Comparison of ENCODE assay signal across 3 cellular contexts in the genomic region with DNA sequence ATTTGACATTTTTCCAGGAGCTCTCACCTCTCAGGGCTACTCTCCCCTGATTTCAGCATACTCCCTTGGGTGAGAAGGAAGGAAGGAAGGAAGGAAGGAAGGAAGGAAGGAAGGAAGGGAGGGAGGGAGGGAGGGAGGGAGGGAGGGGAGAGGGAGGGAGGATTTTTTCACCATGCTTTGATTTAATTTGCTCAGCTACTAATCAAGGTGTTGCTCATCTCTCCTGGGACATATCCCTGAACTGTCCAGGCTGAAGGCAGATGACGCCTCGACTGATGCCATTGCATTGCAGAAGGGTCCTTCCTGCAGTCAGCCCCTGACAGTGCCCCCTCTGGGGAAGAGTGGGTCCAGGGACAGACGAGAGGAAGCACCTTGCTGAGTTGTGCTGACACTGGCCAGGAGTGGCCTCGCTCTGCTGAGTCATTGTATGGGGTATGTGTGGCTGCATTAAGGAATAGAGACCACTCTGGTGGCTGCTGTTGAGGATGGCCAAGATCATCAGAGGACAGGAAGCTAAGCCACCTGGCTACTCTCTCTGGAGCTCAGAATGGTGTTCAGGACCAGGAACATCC.
TF ChIP-seq lines count a peak whose summit lies in the region.

No MANE protein-coding gene starts in this region.

TF ChIP-seq in A549, 52 proteins besides CTCF, POLR2A, EP300 and RAD21:
- no peak for TF ChIP-seq CEBPB (IDR thresholded peaks at IDR 0.05)
- TF ChIP-seq MAFK (IDR thresholded peaks at IDR 0.05; ENCODE audit: partially characterized antibody), result peak; percentile 15

TF ChIP-seq in GM23338, 12 proteins besides CTCF, POLR2A, EP300 and RAD21 (continues in another document):
- TF ChIP-seq EZH2 (IDR thresholded peaks at IDR 0.05; ENCODE audit: low read depth, unreplicated experiment) (no peak), EZH2phosphoT487 (IDR thresholded peaks at IDR 0.05; ENCODE audit: unreplicated experiment) (no peak), ZNF331 (CRISPR knock-in tag; IDR thresholded peaks at IDR 0.05; ENCODE audit: low read depth) (no peak), REST (IDR thresholded peaks at IDR 0.05; ENCODE audit: unreplicated experiment) (no peak), CREB1 (CRISPR knock-in tag; IDR thresholded peaks at IDR 0.05; ENCODE audit: low read depth) (no peak), ETS1 (IDR thresholded peaks at IDR 0.05) (no peak), STAT1 (IDR thresholded peaks at IDR 0.05; ENCODE audit: unreplicated experiment) (no peak), NANOG (IDR thresholded peaks at IDR 0.05; ENCODE audit: borderline replicate concordance) (no peak), ZNF114 (CRISPR knock-in tag; IDR thresholded peaks at IDR 0.05) (no peak), JUNB (IDR thresholded peaks at IDR 0.05; ENCODE audit: unreplicated experiment) (no peak)

TF ChIP-seq in H1, 55 proteins besides CTCF, POLR2A, EP300 and RAD21:
- TF ChIP-seq TBP (IDR thresholded peaks at IDR 0.05; ENCODE audit: low read depth, low read length) (no peak), MAFK (IDR thresholded peaks at IDR 0.05; ENCODE audit: low read depth, low read length) (peak; percentile 67; the same call in 1 of the 2 replicates), BACH1 (IDR thresholded peaks at IDR 0.05; ENCODE audit: low read length) (peak; percentile 92)
